ENCODE assay signal across 1 cellular context in genomic region chr16:11310634-11310977, GRCh38.
TF ChIP-seq lines count a peak whose summit lies in the region.

No MANE protein-coding gene starts in this region.

TF ChIP-seq in SK-N-SH treated with all-trans-retinoic acid at 6 μM for 48 hours, 23 proteins besides CTCF, POLR2A, EP300 and RAD21 (continued from another document):
- no peak for TF ChIP-seq CSRNP3 (CRISPR knock-in tag; IDR thresholded peaks at IDR 0.05)
- TF ChIP-seq ZFP3 (CRISPR knock-in tag; IDR thresholded peaks at IDR 0.05) = no peak
